ENCODE assay signal across 11 cellular contexts in the genomic region with DNA sequence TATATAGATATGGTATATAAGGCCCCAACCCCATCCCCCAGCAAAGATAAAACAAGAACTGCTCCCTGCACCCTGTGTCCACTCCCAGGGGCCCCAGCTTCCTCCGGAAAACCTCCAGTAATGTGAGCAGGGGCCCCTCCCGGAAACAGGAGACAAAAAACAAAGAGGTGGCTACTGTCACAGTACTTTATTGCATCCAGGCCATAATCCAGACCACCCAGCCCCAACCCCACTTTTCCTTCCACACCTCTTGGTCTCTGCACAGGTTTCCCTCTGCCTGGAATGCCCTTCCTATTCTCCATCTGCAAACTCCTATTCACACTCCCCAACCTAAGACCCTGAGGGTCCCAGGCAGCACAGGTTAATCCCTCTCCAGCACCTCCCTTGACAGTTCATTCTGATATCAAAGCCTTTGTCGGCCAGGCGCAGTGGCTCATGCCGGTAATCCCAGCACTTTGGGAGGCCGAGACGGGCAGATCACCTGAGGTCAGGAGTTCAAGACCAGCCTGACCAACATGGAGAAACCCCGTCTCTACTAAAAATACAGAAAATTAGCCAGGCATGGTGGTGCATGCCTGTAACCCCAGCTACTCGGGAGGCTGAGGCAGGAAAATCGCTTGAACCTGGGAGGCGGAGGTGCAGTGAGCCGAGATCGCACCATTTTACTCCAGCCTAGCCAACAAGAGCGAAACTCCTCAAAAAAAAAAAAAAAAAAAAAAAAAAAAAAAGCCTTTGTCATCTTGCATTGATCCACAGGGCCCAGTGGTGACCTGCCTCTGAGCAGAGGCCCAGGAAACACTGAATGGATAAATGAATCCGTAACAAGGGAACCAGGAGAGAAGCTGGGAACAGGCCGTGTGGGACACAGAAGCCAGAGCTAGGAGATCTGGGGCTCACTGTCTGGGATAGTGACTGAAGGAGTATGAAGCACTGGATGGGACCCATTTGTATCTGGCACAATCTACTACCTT. TPM values are rescaled to one million over a fixed set of nuclear protein-coding genes. Genes with fewer than 3 reads are reported as not detected.
A peak's percentile ranks its signal among the peaks of the same experiment; 100 is the strongest.
DNase-seq lines count a peak whose midpoint lies in the region; ATAC-seq and TF ChIP-seq lines count a peak whose summit lies in the region.
"Had no signal": no experiment of that assay in that cellular context is flagged by ENCODE, and none has a peak within 500 bp of the region (broad histone marks: within the 10 kb centered on the region; RNA-seq: fewer than 3 reads in every experiment).

No MANE protein-coding gene starts in this region.

- H3K4me1 Mint-ChIP-seq in endothelial cell (ENCODE audit: unreplicated experiment) = peaks cover 15% of the 10 kb centered on the region

- CTCF ChIA-PET in mammary epithelial cell (lab: Charles Lee; ENCODE audit: low non-redundant PET) = no interaction called here

- no peak for TF ChIP-seq CTCF in mammary epithelial cell (conservative IDR thresholded peaks at IDR 0.05 in 1 of 2, IDR thresholded peaks at IDR 0.05 in 1 of 2; ENCODE audit: extremely low read depth in 1 of 2, insufficient read depth in 1 of 2, low read depth in 1 of 2, low read length in 2 of 2)
- no peak for TF ChIP-seq CTCF in breast epithelium (IDR thresholded peaks at IDR 0.05)
- TF ChIP-seq CTCF in endothelial cell (IDR thresholded peaks at IDR 0.05; ENCODE audit: unreplicated experiment) = no peak
- TF ChIP-seq CTCF in stomach (IDR thresholded peaks at IDR 0.05) = no peak

- peaks cover 23% of the 10 kb centered on the region for H3K79me2 ChIP-seq in mammary epithelial cell (ENCODE audit: insufficient read depth, low read length)

- H4K20me1 ChIP-seq in mammary epithelial cell (ENCODE audit: insufficient read depth, low read length) = no peaks in the 10 kb centered on the region

- no peak overlapping the region for H3K9ac ChIP-seq in mammary epithelial cell (ENCODE audit: insufficient read depth, low read length)

- H3K9me3 ChIP-seq in mammary epithelial cell (replicated peaks; ENCODE audit: insufficient read depth, low read length) (no peaks in the 10 kb centered on the region), breast epithelium (no peaks in the 10 kb centered on the region), stomach (no peaks in the 10 kb centered on the region)
- H3K9me3 ChIP-seq: heart left ventricle had no signal

- H3K27ac ChIP-seq in mammary epithelial cell (ENCODE audit: insufficient read depth, low read depth, low read length) (no peak overlapping the region), breast epithelium (peak overlapping the region in 1 of 2 donors; percentile 29), stomach (peak overlapping the region in 4 of 5 donors; percentile 20 to 84 (median 42))

- H3K36me3 Mint-ChIP-seq in endothelial cell (ENCODE audit: low read depth, unreplicated experiment) = peaks cover 24% of the 10 kb centered on the region

- ATAC-seq in HG03280 (IDR thresholded peaks at IDR 0.05; ENCODE audit: unreplicated experiment) = no peak
- ATAC-seq in HG03378 (IDR thresholded peaks at IDR 0.05; ENCODE audit: unreplicated experiment) = no peak
- ATAC-seq: heart left ventricle had no signal

- peaks cover 9% of the 10 kb centered on the region for H3K27me3 Mint-ChIP-seq in endothelial cell (ENCODE audit: unreplicated experiment)

- H3K4me1 ChIP-seq in mammary epithelial cell (ENCODE audit: insufficient read depth, low read length) (peaks cover 9% of the 10 kb centered on the region), breast epithelium (peaks cover 0 to 4% of the 10 kb centered on the region in 2 donors), stomach (peaks cover 18 to 34% (median 24%) of the 10 kb centered on the region in 4 donors)

- peak overlapping the region; percentile 79 for H3K27ac Mint-ChIP-seq in endothelial cell (ENCODE audit: unreplicated experiment)

- H3K27me3 ChIP-seq in mammary epithelial cell (ENCODE audit: insufficient read depth, low read length) = no peaks in the 10 kb centered on the region
- no peaks in the 10 kb centered on the region for H3K27me3 ChIP-seq in breast epithelium
- no peaks in the 10 kb centered on the region for H3K27me3 ChIP-seq in stomach
- H3K27me3 ChIP-seq: heart left ventricle had no signal

- dilution Hi-C loops in mammary epithelial cell (cut with HindIII; ENCODE audit: low sequenced_read_pairs) = no loop called here

- no peak overlapping the region for H2AFZ ChIP-seq in mammary epithelial cell (ENCODE audit: low read depth, low read length)

- TF ChIP-seq EP300 in stomach (IDR thresholded peaks at IDR 0.05) = no peak

- H3K4me2 ChIP-seq in mammary epithelial cell (ENCODE audit: insufficient read depth, low read depth, low read length) = no peak overlapping the region

- BruUV-seq in mammary epithelial cell (replicated peaks; lab: Mats Ljungman, UMichigan) = TSS peak; percentile 66

- TF ChIP-seq POLR2A in breast epithelium (IDR thresholded peaks at IDR 0.05) (no peak), stomach (IDR thresholded peaks at IDR 0.05) (no peak)

- H3K36me3 ChIP-seq in mammary epithelial cell (ENCODE audit: insufficient read depth, low read length) = no peaks in the 10 kb centered on the region
- H3K36me3 ChIP-seq in breast epithelium = no peaks in the 10 kb centered on the region
- peaks cover 0 to 19% (median 14%) of the 10 kb centered on the region in 4 donors for H3K36me3 ChIP-seq in stomach

- intact Hi-C loops in mammary epithelial cell (cut with micrococcal nuclease) (no loop called here), breast epithelium (cut with DNase I; ENCODE audit: low total_unique reads) (no loop called here), stomach (cut with DNase I; ENCODE audit: low total_unique reads) (no loop called here)

- WGBS in mammary epithelial cell (ENCODE audit: low coverage, missing lambda C conversion rate) = 87% methylated on average over 9 of the region's 16 CpGs
- 66 to 80% (median 67%) methylated on average over 16 of the region's 16 CpGs for WGBS in stomach, 5 donors

- H3K4me3 ChIP-seq in mammary epithelial cell (replicated peaks in 1 of 3; ENCODE audit: insufficient read depth in 1 of 3, low read depth in 2 of 3, low read length in 3 of 3) (no peak overlapping the region), breast epithelium (no peak overlapping the region), stomach (no peak overlapping the region)

- H3K9me3 Mint-ChIP-seq in endothelial cell (ENCODE audit: unreplicated experiment) = no peaks in the 10 kb centered on the region

- H3K4me3 Mint-ChIP-seq in endothelial cell (ENCODE audit: unreplicated experiment) = no peak overlapping the region

- in situ Hi-C loops in mammary epithelial cell (cut with MboI; ENCODE audit: low sequenced_read_pairs in 2 of 2) (no loop called here), SK-MEL-5 (cut with HindIII; ENCODE audit: low pct_unique_long_range_greater_than_20kb, low sequenced_read_pairs) (no loop called here)

- DNase-seq in mammary epithelial cell (no peak), breast epithelium (ENCODE audit: low spot score in 2 of 2) (no peak), SK-MEL-5 (ENCODE audit: low read depth, low spot score) (peak; percentile 10), endothelial cell (ENCODE audit: low spot score) (no peak), stomach (no peak), NCI-H2171 (lab: John Stamatoyannopoulos, UW) (no peak)
- DNase-seq: effector CD8-positive, alpha-beta T cell; NCI-H526 treated with DMSO at 0.1 percent for 48 hours had no signal

RNA-seq across cellular contexts. Expression of gene AUNIP, which starts 2.3 kb away (rescaled TPM):
- total RNA-seq in mammary epithelial cell (1 to 10 TPM; 5.7 to 9.3 TPM), breast epithelium (under 1 TPM in 2 of 3 donors, not detected in 1; 0.33 to 0.88 TPM), endothelial cell (ENCODE audit: unreplicated experiment) (3.3 TPM), stomach (1 to 10 TPM in 1 of 5 donors, under 1 TPM in 1, not detected in 3; 0.87 to 2.8 TPM)
- polyA plus RNA-seq in mammary epithelial cell (9.9 TPM), stomach (1 to 10 TPM in 1 of 3 donors, under 1 TPM in 2; 0.68 to 1.5 (median 1.00) TPM)
- 10.2 TPM for polyA minus RNA-seq in mammary epithelial cell
- 6.6 and 7.0 TPM in 2 replicates for total RNA-seq in SK-MEL-5 (2014; rRNA removed; shearing (Covaris generic))
- 6.2 and 7.9 TPM in 2 replicates for polyA plus RNA-seq in SK-MEL-5 (2015; cell fraction: cytosol; rRNA removed)
- 5.2 and 5.8 TPM in 2 replicates for polyA plus RNA-seq in SK-MEL-5 (2015; cell fraction: nucleus; rRNA removed)

RNA-seq across cellular contexts. Expression of gene PAQR7, which starts 13.9 kb away (rescaled TPM):
- 10 to 100 TPM; 21.6 to 28.3 TPM for total RNA-seq in mammary epithelial cell
- 18.2 TPM for polyA plus RNA-seq in mammary epithelial cell
- polyA minus RNA-seq in mammary epithelial cell = 17.3 TPM
- 1 to 10 TPM; 4.2 to 8.2 (median 7.2) TPM for total RNA-seq in breast epithelium
- 4.2 TPM in 2 replicates for total RNA-seq in SK-MEL-5 (2014; rRNA removed; shearing (Covaris generic))
- 5.8 and 6.0 TPM in 2 replicates for polyA plus RNA-seq in SK-MEL-5 (2015; cell fraction: cytosol; rRNA removed)
- 4.1 and 4.3 TPM in 2 replicates for polyA plus RNA-seq in SK-MEL-5 (2015; cell fraction: nucleus; rRNA removed)
- 18.7 TPM for total RNA-seq in endothelial cell (ENCODE audit: unreplicated experiment)
- 1 to 10 TPM; 1.8 to 9.9 (median 5.3) TPM for total RNA-seq in stomach
- polyA plus RNA-seq in stomach = 10 to 100 TPM in 1 of 3 donors, 1 to 10 TPM in 2; 4.3 to 10.5 (median 5.4) TPM

RNA-seq across cellular contexts. Expression of gene MTFR1L, which starts 41.8 kb away (rescaled TPM):
- total RNA-seq in mammary epithelial cell = 10 to 100 TPM; 31.2 to 39.0 TPM
- polyA plus RNA-seq in mammary epithelial cell = 27.1 TPM
- polyA minus RNA-seq in mammary epithelial cell = 44.1 TPM
- 10 to 100 TPM; 71.6 to 79.2 (median 75.4) TPM for total RNA-seq in breast epithelium
- total RNA-seq in SK-MEL-5 (2014; rRNA removed; shearing (Covaris generic)) = 36.2 and 41.6 TPM in 2 replicates
- polyA plus RNA-seq in SK-MEL-5 (2015; cell fraction: cytosol; rRNA removed) = 43.5 and 44.2 TPM in 2 replicates
- polyA plus RNA-seq in SK-MEL-5 (2015; cell fraction: nucleus; rRNA removed) = 64.0 and 69.3 TPM in 2 replicates
- total RNA-seq in endothelial cell (ENCODE audit: unreplicated experiment) = 48.1 TPM
- 100 to 1,000 TPM in 3 of 5 donors, 10 to 100 TPM in 2; 39.3 to 301 (median 107) TPM for total RNA-seq in stomach
- 10 to 100 TPM; 41.1 to 52.4 (median 49.5) TPM for polyA plus RNA-seq in stomach

RNA-seq across cellular contexts. Expression of gene STMN1, which starts 44.6 kb away (rescaled TPM):
- 100 to 1,000 TPM in 1 of 2 donors, 10 to 100 TPM in 1; 42.5 to 202 TPM for total RNA-seq in mammary epithelial cell
- polyA plus RNA-seq in mammary epithelial cell = 73.8 TPM
- polyA minus RNA-seq in mammary epithelial cell = 50.2 TPM
- 10 to 100 TPM; 23.9 to 33.8 (median 28.4) TPM for total RNA-seq in breast epithelium
- total RNA-seq in SK-MEL-5 (2014; rRNA removed; shearing (Covaris generic)) = 99.5 and 125 TPM in 2 replicates
- polyA plus RNA-seq in SK-MEL-5 (2015; cell fraction: cytosol; rRNA removed) = 146 and 173 TPM in 2 replicates
- polyA plus RNA-seq in SK-MEL-5 (2015; cell fraction: nucleus; rRNA removed) = 100 and 104 TPM in 2 replicates
- total RNA-seq in endothelial cell (ENCODE audit: unreplicated experiment) = 972 TPM
- 10 to 100 TPM; 25.9 to 74.2 (median 44.6) TPM for total RNA-seq in stomach
- 100 to 1,000 TPM in 2 of 3 donors, 10 to 100 TPM in 1; 79.0 to 109 (median 108) TPM for polyA plus RNA-seq in stomach
